ENCODE assay signal across 17 cellular contexts in genomic region chr11:47340980-47341775, GRCh38. TPM values are rescaled to one million over a fixed set of nuclear protein-coding genes. Genes with fewer than 3 reads are reported as not detected.
DNase-seq lines count a peak whose midpoint lies in the region; ATAC-seq and TF ChIP-seq lines count a peak whose summit lies in the region.
"Had no signal": no experiment of that assay in that cellular context is flagged by ENCODE, and none has a peak within 500 bp of the region (broad histone marks: within the 10 kb centered on the region; RNA-seq: fewer than 3 reads in every experiment).

No MANE protein-coding gene starts in this region.

- no peak overlapping the region for H3K18ac ChIP-seq in neuronal stem cell (ENCODE audit: low read length)

- H4K8ac ChIP-seq in neuronal stem cell (ENCODE audit: low read depth, low read length): peak overlapping the region; percentile 72

- peaks cover 4% of the 10 kb centered on the region for H3K79me1 ChIP-seq in neuronal stem cell (ENCODE audit: low read depth, low read length)

- BruUV-seq in PC-3 (replicated peaks; lab: Mats Ljungman, UMichigan): no TSS peak

- TF ChIP-seq CTCF in PC-3 (conservative IDR thresholded peaks at IDR 0.05; ENCODE audit: low read depth, low read length): no peak
- no peak for TF ChIP-seq CTCF in heart right ventricle (IDR thresholded peaks at IDR 0.05)
- TF ChIP-seq CTCF in GM10266 (IDR thresholded peaks at IDR 0.05; ENCODE audit: control insufficient read depth, insufficient read depth, low read depth, missing control alignments): no peak

- peak overlapping the region; percentile 66 for H2BK5ac ChIP-seq in neuronal stem cell (ENCODE audit: low read length)

- H3K27me3 ChIP-seq in CD4-positive, CD25-positive, alpha-beta regulatory T cell (ENCODE audit: control insufficient read depth, insufficient read depth, low read length): no peaks in the 10 kb centered on the region
- H3K27me3 ChIP-seq in PC-3 (ENCODE audit: low read length) (no peaks in the 10 kb centered on the region), heart right ventricle (no peaks in the 10 kb centered on the region), neuronal stem cell (ENCODE audit: control insufficient read depth in 3 of 3, insufficient read depth in 3 of 3, low read depth in 1 of 3, low read length in 3 of 3) (peaks cover 0 to 16% (median 0%) of the 10 kb centered on the region in 3 experiments)
- H3K27me3 ChIP-seq: BE2C had no signal

- no peak overlapping the region for H3K27ac ChIP-seq in CD4-positive, CD25-positive, alpha-beta regulatory T cell (ENCODE audit: insufficient read depth, low read length, poor library complexity, severe bottlenecking)
- no peak overlapping the region for H3K27ac ChIP-seq in PC-3 (ENCODE audit: low read length)
- H3K27ac ChIP-seq in heart right ventricle: peak overlapping the region in 5 of 10 donors; percentile 3 to 56 (median 22)
- H3K27ac ChIP-seq in neuronal stem cell (replicated peaks; ENCODE audit: low read length): no peak overlapping the region
- H3K27ac ChIP-seq: PC-9 had no signal

- H3K4ac ChIP-seq in neuronal stem cell (ENCODE audit: low read length): peak overlapping the region; percentile 53

- H2BK15ac ChIP-seq in neuronal stem cell (ENCODE audit: low read length): peak overlapping the region; percentile 81

- peak overlapping the region in 2 of 3 donors; percentile 52 to 62 for H3K27ac Mint-ChIP-seq in CD4-positive, CD25-positive, alpha-beta regulatory T cell

- no peaks in the 10 kb centered on the region for H3K9me2 ChIP-seq in PC-3 (replicated peaks; ENCODE audit: low read length)

- H3K36me3 ChIP-seq in CD4-positive, CD25-positive, alpha-beta regulatory T cell (ENCODE audit: control insufficient read depth, insufficient read depth, low read length): no peaks in the 10 kb centered on the region
- H3K36me3 ChIP-seq in PC-3 (ENCODE audit: low read depth, low read length) (no peaks in the 10 kb centered on the region), heart right ventricle (peaks cover 0 to 94% (median 18%) of the 10 kb centered on the region in 9 donors), neuronal stem cell (replicated peaks in 1 of 2; ENCODE audit: control insufficient read depth in 2 of 2, insufficient read depth in 2 of 2, low read length in 2 of 2) (no peaks in the 10 kb centered on the region)
- H3K36me3 ChIP-seq: BE2C, HAP-1 had no signal

- H3K9me3 ChIP-seq in CD4-positive, CD25-positive, alpha-beta regulatory T cell (ENCODE audit: control insufficient read depth in 2 of 2, low read length in 2 of 2): no peaks in the 10 kb centered on the region
- no peaks in the 10 kb centered on the region for H3K9me3 ChIP-seq in PC-3 (ENCODE audit: low read length)
- no peaks in the 10 kb centered on the region for H3K9me3 ChIP-seq in heart right ventricle
- H3K9me3 ChIP-seq in neuronal stem cell (replicated peaks in 1 of 2; ENCODE audit: control insufficient read depth in 2 of 2, insufficient read depth in 1 of 2, low read depth in 1 of 2, low read length in 2 of 2): peaks cover 0 to 2% of the 10 kb centered on the region in 2 donors
- H3K9me3 ChIP-seq: BE2C, HAP-1 had no signal

- no peaks in the 10 kb centered on the region for H3K79me2 ChIP-seq in PC-3 (ENCODE audit: low read length)

- no peaks in the 10 kb centered on the region for H3K9me3 Mint-ChIP-seq in CD4-positive, CD25-positive, alpha-beta regulatory T cell
- H3K9me3 Mint-ChIP-seq: CD8-positive, alpha-beta memory T cell had no signal

- H3K4me3 ChIP-seq in CD4-positive, CD25-positive, alpha-beta regulatory T cell (ENCODE audit: low read depth, low read length): no peak overlapping the region
- H3K4me3 ChIP-seq in PC-3 (ENCODE audit: low read length) (no peak overlapping the region), heart right ventricle (no peak overlapping the region), neuronal stem cell (ENCODE audit: low read length in 2 of 2) (no peak overlapping the region)
- H3K4me3 ChIP-seq: HAP-1, PC-9 had no signal

- H3F3A ChIP-seq in PC-3 (ENCODE audit: low read length, unreplicated experiment): no peaks in the 10 kb centered on the region

- H4K91ac ChIP-seq in neuronal stem cell (ENCODE audit: low read depth, low read length, poor library complexity): no peak overlapping the region

- H3K9ac ChIP-seq in PC-3 (ENCODE audit: low read length) (no peak overlapping the region), neuronal stem cell (ENCODE audit: low read depth, low read length, poor library complexity) (peak overlapping the region; percentile 72)

- no peak overlapping the region for H3K4me2 ChIP-seq in PC-3 (ENCODE audit: low read length)
- no peak overlapping the region for H3K4me2 ChIP-seq in neuronal stem cell (ENCODE audit: insufficient read depth, low read length, poor library complexity, severe bottlenecking)
- H3K4me2 ChIP-seq: PC-9 had no signal

- no peaks in the 10 kb centered on the region for H3K27me3 Mint-ChIP-seq in CD4-positive, CD25-positive, alpha-beta regulatory T cell
- H3K27me3 Mint-ChIP-seq: IgD-negative memory B cell had no signal

- H2AK5ac ChIP-seq in neuronal stem cell (ENCODE audit: low read depth, low read length): peak overlapping the region; percentile 79

- CTCF ChIA-PET in PC-3 (lab: Charles Lee): interaction anchor here (0.6 to 1.1 kb wide), 2 partner anchors 12 to 14 kb away, joined by 4 read pairs; no protein-coding TSS in a partner anchor

- no peak overlapping the region for H3K4me3 Mint-ChIP-seq in CD4-positive, CD25-positive, alpha-beta regulatory T cell
- H3K4me3 Mint-ChIP-seq: CD8-positive, alpha-beta memory T cell; IgD-negative memory B cell had no signal

- H2AFZ ChIP-seq in PC-3 (ENCODE audit: low read length) (no peak overlapping the region), neuronal stem cell (ENCODE audit: low read length) (peak overlapping the region; percentile 71)
- H2AFZ ChIP-seq: PC-9 had no signal

- no peak overlapping the region for H3K14ac ChIP-seq in neuronal stem cell (ENCODE audit: low read length)

- H3K36me3 Mint-ChIP-seq in CD4-positive, CD25-positive, alpha-beta regulatory T cell: no peaks in the 10 kb centered on the region
- H3K36me3 Mint-ChIP-seq: CD8-positive, alpha-beta memory T cell; IgD-negative memory B cell had no signal

- H3K4me1 ChIP-seq in CD4-positive, CD25-positive, alpha-beta regulatory T cell (ENCODE audit: control insufficient read depth, insufficient read depth, low read length, poor library complexity, severe bottlenecking): no peaks in the 10 kb centered on the region
- H3K4me1 ChIP-seq in PC-3 (ENCODE audit: insufficient read depth, low read length) (no peaks in the 10 kb centered on the region), heart right ventricle (peaks cover 0 to 96% (median 11%) of the 10 kb centered on the region in 9 donors), neuronal stem cell (ENCODE audit: control insufficient read depth in 2 of 2, insufficient read depth in 1 of 2, low read depth in 1 of 2, low read length in 2 of 2) (peaks cover 0 to 9% of the 10 kb centered on the region in 2 donors)
- H3K4me1 ChIP-seq: BE2C, HAP-1 had no signal

- POLR2A ChIA-PET in PC-3 (lab: Charles Lee; ENCODE audit: unreplicated experiment): no interaction called here

- H2BK120ac ChIP-seq in neuronal stem cell (ENCODE audit: low read depth, low read length): peak overlapping the region; percentile 61

- H3K23ac ChIP-seq in neuronal stem cell (ENCODE audit: low read depth, low read length, poor library complexity): no peak overlapping the region

- ATAC-seq in CD4-positive, CD25-positive, alpha-beta regulatory T cell (ENCODE audit: low read depth in 2 of 2): no peak
- ATAC-seq in PC-3 (peak; percentile 35; the same call in 1 of the 2 replicates), heart right ventricle (peak in 7 of 8 donors; percentile 7 to 39 (median 29))

- 45 to 46% methylated on average over 18 of the region's 18 CpGs for WGBS in heart right ventricle, 2 donors
- no CpG with 5 or more reads among the region's 18 CpGs for WGBS in neuronal stem cell (ENCODE audit: extremely low coverage in 2 of 2, insufficient read length in 2 of 2, insufficient replicate concordance in 1 of 2), 2 donors

- no peak overlapping the region for H2BK12ac ChIP-seq in neuronal stem cell (ENCODE audit: low read length)

- DNase-seq in CD4-positive, CD25-positive, alpha-beta regulatory T cell: no peak
- DNase-seq in PC-3 (no peak), heart right ventricle (peak; percentile 13 to 33), neuronal stem cell (ENCODE audit: low spot score) (no peak), MV-4-11 (lab: John Stamatoyannopoulos, UW) (no peak), GM10266 (ENCODE audit: extremely low spot score) (no peak)
- DNase-seq in stimulated activated naive CD4-positive, alpha-beta T cell treated with Interleukin-2 at 50 U/mL for 16 hours (lab: John Stamatoyannopoulos, UW): no peak
- DNase-seq: ACHN; BE2C; CD8-positive, alpha-beta memory T cell; NCI-H1092; NCI-H1694 treated with DMSO at 0.1 percent for 48 hours; NCI-H69; NK-92 treated with Interleukin-12 subunit alpha and Interleukin-12 subunit beta, amount 100 ng/mL, for 24 hours had no signal

- H3K4me1 Mint-ChIP-seq in CD4-positive, CD25-positive, alpha-beta regulatory T cell: peaks cover 0 to 2% (median 0%) of the 10 kb centered on the region in 4 donors
- H3K4me1 Mint-ChIP-seq: CD8-positive, alpha-beta memory T cell; IgD-negative memory B cell had no signal

- intact Hi-C loops in PC-3 (cut with micrococcal nuclease) (no loop called here), heart right ventricle (cut with DNase I) (no loop called here)

- H4K20me1 ChIP-seq in PC-3 (ENCODE audit: low read length): no peaks in the 10 kb centered on the region

RNA-seq across cellular contexts. Expression of gene MYBPC3, which starts 11.3 kb away (rescaled TPM):
- not detected for total RNA-seq in CD4-positive, CD25-positive, alpha-beta regulatory T cell
- polyA plus RNA-seq in CD4-positive, CD25-positive, alpha-beta regulatory T cell: not detected
- not detected in 2 replicates for total RNA-seq in PC-3 (2014; rRNA removed)
- total RNA-seq in heart right ventricle: 1,000 to 10,000 TPM; 1,404 to 3,138 (median 2,490) TPM
- 1,000 to 10,000 TPM in 1 of 2 donors, 100 to 1,000 TPM in 1; 484 to 2,250 TPM for polyA plus RNA-seq in heart right ventricle
- not detected for polyA plus RNA-seq in neuronal stem cell (2013, experiment 1 of 2)
- polyA plus RNA-seq in neuronal stem cell (2013, experiment 2 of 2): 0.01 TPM
- total RNA-seq: CD8-positive, alpha-beta memory T cell; PC-9 had no signal
- polyA plus RNA-seq: CD8-positive, alpha-beta memory T cell; IgD-negative memory B cell had no signal

RNA-seq across cellular contexts. Expression of gene SPI1, which starts 37.2 kb away (rescaled TPM):
- total RNA-seq in CD4-positive, CD25-positive, alpha-beta regulatory T cell: 0.57 TPM
- polyA plus RNA-seq in CD4-positive, CD25-positive, alpha-beta regulatory T cell: under 1 TPM in 2 of 4 donors, not detected in 2; 0.13 to 0.41 TPM
- total RNA-seq in PC-3 (2014; rRNA removed) (0.22 TPM in 1 of 2 replicates, not detected in the other), heart right ventricle (10 to 100 TPM in 3 of 10 donors, 1 to 10 TPM in 7; 3.4 to 38.9 (median 6.7) TPM)
- 10 to 100 TPM in 1 of 2 donors, 1 to 10 TPM in 1; 6.7 to 10.2 TPM for polyA plus RNA-seq in heart right ventricle
- not detected for polyA plus RNA-seq in neuronal stem cell (2013, experiment 1 of 2)
- polyA plus RNA-seq in neuronal stem cell (2013, experiment 2 of 2): 0.03 TPM
- total RNA-seq: PC-9 had no signal
- polyA plus RNA-seq: CD8-positive, alpha-beta memory T cell had no signal

Comparison
In these comparisons a context has a peak if more than half of its experiments do, and no peak if none do; other contexts are left out.
1. ATAC-seq: peak in PC-3 (single experiment) and heart right ventricle (7 of 8); none in CD4-positive, CD25-positive, alpha-beta regulatory T cell (0 of 2).
2. DNase-seq: peak in heart right ventricle (2 of 2); none in CD4-positive, CD25-positive, alpha-beta regulatory T cell (0 of 3), PC-3 (single experiment), neuronal stem cell (single experiment), MV-4-11 (single experiment), GM10266 (single experiment) and stimulated activated naive CD4-positive, alpha-beta T cell treated with Interleukin-2 at 50 U/mL for 16 hours (single experiment).
3. RNA of gene MYBPC3, which starts 11.3 kb away (total RNA-seq): 1,404 to 3,138 TPM in heart right ventricle; not detected in CD4-positive, CD25-positive, alpha-beta regulatory T cell (single experiment) and not detected in PC-3; every median in the first group is over 1,000 times any median in the second.